Comparison of ENCODE assay signal across 7 cellular contexts in the genomic region with DNA sequence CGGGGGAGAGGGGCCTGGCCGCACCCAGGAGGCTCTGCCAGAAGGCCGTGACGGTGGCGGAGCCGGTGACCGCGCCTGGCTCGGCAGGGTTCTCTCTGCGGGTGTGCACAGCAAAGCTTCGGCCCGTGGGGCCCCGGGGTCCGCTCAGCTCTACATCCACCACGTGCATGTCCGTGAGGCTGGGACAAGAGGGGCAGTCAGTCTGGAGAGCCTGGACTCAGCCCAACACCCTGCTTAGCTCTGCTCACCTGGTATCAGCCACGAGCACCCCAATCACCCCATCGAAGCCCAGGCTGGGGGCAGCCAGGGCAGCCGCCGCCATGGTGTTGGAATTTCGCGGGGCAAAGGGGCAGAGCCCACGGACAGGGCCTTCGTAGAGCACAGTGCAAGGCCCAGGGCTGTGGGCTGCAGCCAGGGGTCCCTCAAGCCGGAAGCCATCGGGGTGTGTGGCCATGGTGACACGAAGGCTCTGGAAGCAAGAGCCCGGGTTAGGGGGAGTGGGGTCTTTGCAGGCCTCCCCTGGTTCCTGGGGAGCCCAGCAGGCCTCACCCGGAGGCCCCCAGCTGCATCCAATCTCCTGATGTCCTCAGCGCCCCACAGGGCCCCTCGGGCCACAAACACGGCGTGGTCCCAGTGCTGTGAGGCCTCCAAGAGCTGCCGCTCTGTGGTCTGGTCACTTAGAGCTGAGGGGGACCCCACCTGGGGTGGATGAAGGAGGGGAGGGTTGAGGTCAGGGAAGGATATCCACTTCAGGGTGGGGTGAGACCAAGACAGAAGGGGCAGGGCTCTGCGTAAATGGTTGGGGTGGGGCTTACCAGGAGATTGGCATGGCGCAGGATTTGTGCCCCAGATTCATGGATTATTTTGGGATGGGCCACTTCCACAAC. TPM values are rescaled to one million over a fixed set of nuclear protein-coding genes. Genes with fewer than 3 reads are reported as not detected.
DNase-seq lines count a peak whose midpoint lies in the region; ATAC-seq and TF ChIP-seq lines count a peak whose summit lies in the region.
"Had no signal": no experiment of that assay in that cellular context is flagged by ENCODE, and none has a peak within 500 bp of the region (broad histone marks: within the 10 kb centered on the region; RNA-seq: fewer than 3 reads in every experiment).

No MANE protein-coding gene starts in this region.

- peak overlapping the region; percentile 86; the same call in 1 of the 2 replicates for H2AFZ ChIP-seq in KMS-11 (ENCODE audit: low read depth)

- H3K9ac ChIP-seq in KMS-11 = no peak overlapping the region

- no peaks in the 10 kb centered on the region for H3K9me3 ChIP-seq in ovary

- H3K79me2 ChIP-seq in KMS-11 (ENCODE audit: insufficient read depth, low read depth) = no peaks in the 10 kb centered on the region; the same call in 1 of the 2 replicates

- TF ChIP-seq CTCF in KMS-11 (conservative IDR thresholded peaks at IDR 0.05; ENCODE audit: low read depth, low read length) (no peak), ovary (IDR thresholded peaks at IDR 0.05) (no peak)

- H3K27me3 ChIP-seq in KMS-11 (ENCODE audit: insufficient read depth, low read depth) (peaks cover 10% of the 10 kb centered on the region; the same call in 1 of the 2 replicates), ovary (no peaks in the 10 kb centered on the region)

- TF ChIP-seq EP300 in ovary (IDR thresholded peaks at IDR 0.05) = no peak

- DNase-seq in cerebellar cortex (ENCODE audit: low spot score) (peak; percentile 54), ovary (peak in 3 of 5 donors; percentile 59 to 68 (median 61)), hepatic stellate cell (ENCODE audit: low spot score) (no peak)
- DNase-seq: NCI-H2171 had no signal

- intact Hi-C loops in ovary (cut with DNase I) = loop anchor here in 3 of 4 donors (5.0 to 10.0 kb wide), 3 partner anchors 160 to 350 kb away; a partner anchor contains a TSS

- H3K4me1 ChIP-seq in KMS-11 (ENCODE audit: low read depth, poor library complexity, severe bottlenecking) = no peaks in the 10 kb centered on the region
- peaks cover 6% of the 10 kb centered on the region for H3K4me1 ChIP-seq in ovary (ENCODE audit: insufficient read depth)

- WGBS in ovary, 3 donors = 76 to 79% (median 78%) methylated on average over 32 to 36 of the region's 36 CpGs

- no peak overlapping the region for H3K4me3 ChIP-seq in KMS-11 (IDR thresholded peaks at IDR 0.05; ENCODE audit: insufficient read depth, low read depth, low read length)
- peak overlapping the region; percentile 52 for H3K4me3 ChIP-seq in ovary

- ATAC-seq in HG03280 (IDR thresholded peaks at IDR 0.05; ENCODE audit: unreplicated experiment) = no peak
- ATAC-seq in HG03432 (IDR thresholded peaks at IDR 0.05; ENCODE audit: unreplicated experiment) = no peak

- H3K36me3 ChIP-seq in KMS-11 (ENCODE audit: insufficient read depth) = no peaks in the 10 kb centered on the region
- H3K36me3 ChIP-seq in ovary = no peaks in the 10 kb centered on the region

- H4K20me1 ChIP-seq in KMS-11 (ENCODE audit: insufficient read depth) = no peaks in the 10 kb centered on the region

- peak overlapping the region; percentile 64; the same call in 1 of the 2 replicates for H3K4me2 ChIP-seq in KMS-11

- TF ChIP-seq POLR2A in ovary (IDR thresholded peaks at IDR 0.05) = no peak

- H3K27ac ChIP-seq in KMS-11 (no peak overlapping the region), ovary (peak overlapping the region in 1 of 2 donors; percentile 65)

RNA-seq across cellular contexts. Expression of a gene that starts 1.4 kb away (rescaled TPM):
- not detected for total RNA-seq in ovary
- polyA plus RNA-seq in ovary = not detected

RNA-seq across cellular contexts. Expression of a gene that starts 1.4 kb away (rescaled TPM):
- 10 to 100 TPM; 15.0 to 28.9 (median 21.8) TPM for total RNA-seq in ovary
- 10 to 100 TPM in 1 of 2 donors, not detected in 1; 42.5 TPM for polyA plus RNA-seq in ovary

RNA-seq across cellular contexts. Expression of a gene that starts 35.7 kb away (rescaled TPM):
- total RNA-seq in ovary = 10 to 100 TPM in 1 of 7 donors, 1 to 10 TPM in 6; 2.1 to 10.3 (median 3.3) TPM
- polyA plus RNA-seq in ovary = 1 to 10 TPM in 1 of 2 donors, under 1 TPM in 1; 0.47 to 4.3 TPM

RNA-seq across cellular contexts. Expression of a gene that starts 36.0 kb away (rescaled TPM):
- total RNA-seq in ovary = 100 to 1,000 TPM in 3 of 7 donors, 10 to 100 TPM in 4; 50.4 to 132 (median 96.7) TPM
- polyA plus RNA-seq in ovary = 100 to 1,000 TPM in 1 of 2 donors, 10 to 100 TPM in 1; 27.6 to 113 TPM

RNA-seq across cellular contexts. Expression of a gene that starts 55.9 kb away (rescaled TPM):
- 1 to 10 TPM; 1.2 to 7.9 (median 2.5) TPM for total RNA-seq in ovary
- polyA plus RNA-seq in ovary = 1 to 10 TPM in 1 of 2 donors, under 1 TPM in 1; 0.12 to 5.6 TPM
